1 cellular context compared by ENCODE assay signal in genomic region chr2:215929602-215930335, GRCh38.
TF ChIP-seq lines count a peak whose summit lies in the region.

No MANE protein-coding gene starts in this region.

TF ChIP-seq in HepG2, 621 proteins besides CTCF, POLR2A, EP300 and RAD21 (continued from another document):
- TF ChIP-seq RERE (CRISPR knock-in tag; IDR thresholded peaks at IDR 0.05; ENCODE audit: low read depth) (no peak), ATF3 (CRISPR knock-in tag; IDR thresholded peaks at IDR 0.05) (0 out of 2 replicates have a peak, but pooled peaks have one; percentile 18), ZBTB42 (CRISPR knock-in tag; IDR thresholded peaks at IDR 0.05) (no peak), FOXP1 (IDR thresholded peaks at IDR 0.05) (peak; percentile 29; the same call in 1 of the 2 replicates), FOXP1 (CRISPR knock-in tag; IDR thresholded peaks at IDR 0.05) (no peak), TFAP4 (IDR thresholded peaks at IDR 0.05; ENCODE audit: borderline replicate concordance, low read depth) (no peak), PBX3 (CRISPR knock-in tag; IDR thresholded peaks at IDR 0.05; ENCODE audit: borderline replicate concordance) (no peak), NFE2 (CRISPR knock-in tag; IDR thresholded peaks at IDR 0.05) (peak; percentile 49; the same call in 1 of the 2 replicates), ZNF468 (CRISPR knock-in tag; IDR thresholded peaks at IDR 0.05) (no peak), ZNF441 (CRISPR knock-in tag; IDR thresholded peaks at IDR 0.05; ENCODE audit: borderline replicate concordance) (no peak), ZHX1 (CRISPR knock-in tag; IDR thresholded peaks at IDR 0.05; ENCODE audit: low read depth) (no peak), FOXA3 (CRISPR knock-in tag; IDR thresholded peaks at IDR 0.05) (no peak), ZNF10 (CRISPR knock-in tag; IDR thresholded peaks at IDR 0.05; ENCODE audit: borderline replicate concordance, low read depth) (no peak), ZSCAN21 (CRISPR knock-in tag; IDR thresholded peaks at IDR 0.05; ENCODE audit: borderline replicate concordance) (no peak), ZNF34 (CRISPR knock-in tag; IDR thresholded peaks at IDR 0.05; ENCODE audit: borderline replicate concordance) (no peak), NFATC3 (CRISPR knock-in tag; IDR thresholded peaks at IDR 0.05) (no peak), ZNF143 (CRISPR knock-in tag; IDR thresholded peaks at IDR 0.05) (no peak), ZBTB7A (CRISPR knock-in tag; IDR thresholded peaks at IDR 0.05) (peak; percentile 49; the same call in 1 of the 2 replicates), FOSL2 (CRISPR knock-in tag; IDR thresholded peaks at IDR 0.05) (peak; percentile 70), ZNF687 (CRISPR knock-in tag; IDR thresholded peaks at IDR 0.05) (peak; percentile 26), ZNF281 (CRISPR knock-in tag; IDR thresholded peaks at IDR 0.05; ENCODE audit: borderline replicate concordance) (peak; percentile 11; the same call in 1 of the 2 replicates), KDM1A (CRISPR knock-in tag; IDR thresholded peaks at IDR 0.05) (no peak)
